In genomic region chr14:104878582-104878981, GRCh38 we compare ENCODE assay signal across 1 cellular context.
TF ChIP-seq lines count a peak whose summit lies in the region.

No MANE protein-coding gene starts in this region.

TF ChIP-seq in HepG2, 621 proteins besides CTCF, POLR2A, EP300 and RAD21:
- TF ChIP-seq, protein P1, sequence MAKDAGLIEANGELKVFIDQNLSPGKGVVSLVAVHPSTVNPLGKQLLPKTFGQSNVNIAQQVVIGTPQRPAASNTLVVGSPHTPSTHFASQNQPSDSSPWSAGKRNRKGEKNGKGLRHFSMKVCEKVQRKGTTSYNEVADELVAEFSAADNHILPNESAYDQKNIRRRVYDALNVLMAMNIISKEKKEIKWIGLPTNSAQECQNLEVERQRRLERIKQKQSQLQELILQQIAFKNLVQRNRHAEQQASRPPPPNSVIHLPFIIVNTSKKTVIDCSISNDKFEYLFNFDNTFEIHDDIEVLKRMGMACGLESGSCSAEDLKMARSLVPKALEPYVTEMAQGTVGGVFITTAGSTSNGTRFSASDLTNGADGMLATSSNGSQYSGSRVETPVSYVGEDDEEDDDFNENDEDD (CRISPR knock-in tag; IDR thresholded peaks at IDR 0.05; ENCODE audit: borderline replicate concordance), result no peak
- TF ChIP-seq AGO2 (optimal IDR thresholded peaks at IDR 0.05; ENCODE audit: low read depth, low read length), result peak; percentile 71
